ENCODE assay signal across 8 cellular contexts in the genomic region with DNA sequence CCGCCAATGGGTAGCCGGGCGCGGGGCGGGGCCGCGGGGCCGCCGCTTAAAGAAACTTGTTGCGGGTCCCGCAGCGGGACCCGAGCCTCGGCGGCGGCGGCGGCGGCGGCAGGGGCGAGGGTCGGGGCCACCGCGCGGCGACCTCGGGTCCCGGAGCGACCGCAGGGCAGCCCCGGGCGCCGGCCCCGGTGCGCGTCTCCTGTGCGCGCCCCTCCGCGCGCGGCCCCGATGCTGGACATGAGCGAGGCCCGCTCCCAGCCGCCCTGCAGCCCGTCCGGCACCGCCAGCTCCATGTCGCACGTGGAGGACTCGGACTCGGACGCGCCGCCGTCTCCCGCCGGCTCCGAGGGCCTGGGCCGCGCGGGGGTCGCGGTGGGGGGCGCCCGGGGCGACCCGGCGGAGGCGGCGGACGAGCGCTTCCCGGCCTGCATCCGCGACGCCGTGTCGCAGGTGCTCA. TPM values are rescaled to one million over a fixed set of nuclear protein-coding genes. Genes with fewer than 3 reads are reported as not detected.
DNase-seq lines count a peak whose midpoint lies in the region; ATAC-seq and TF ChIP-seq lines count a peak whose summit lies in the region.

A gene (plus strand): TSS at position 76 of the 457 bp plus-strand sequence. CDS start 153 bp downstream, at position 229.

- DNase-seq in NCI-H2227 (lab: John Stamatoyannopoulos, UW; ENCODE audit: unreplicated experiment), result peak; percentile 69
- no peak for DNase-seq in NCI-H2227 treated with DMSO at 0.1 percent for 48 hours (lab: John Stamatoyannopoulos, UW)
- no peak for DNase-seq in activated T-helper 2 cell treated with anti-CD3 and anti-CD28 coated beads, Interferon-gamma antibody, Interleukin-2, Interleukin-4, amounts not matched to agents 10 μg/mL and 5 μg/mL and 100 μg/mL, durations not matched to agents 14 hours and 24 hours and 36 hours (ENCODE audit: low spot score)
- no peak for DNase-seq in RWPE1 (ENCODE audit: low spot score)
- DNase-seq in NCI-H1048 (lab: John Stamatoyannopoulos, UW), result no peak
- no peak for DNase-seq in EL

- no peaks in the 10 kb centered on the region; the same call in 1 of the 2 replicates for H3K4me1 ChIP-seq in iPS-20b (ENCODE audit: insufficient read depth, low read length)

- no peaks in the 10 kb centered on the region for H3K4me1 Mint-ChIP-seq in activated T-helper 2 cell treated with anti-CD3 and anti-CD28 coated beads, Interferon-gamma antibody, Interleukin-2, Interleukin-4, amounts not matched to agents 10 μg/mL and 5 μg/mL and 100 μg/mL, durations not matched to agents 14 hours and 24 hours and 36 hours (ENCODE audit: low read depth)
- H3K4me1 Mint-ChIP-seq in stimulated activated memory B cell treated with anti-CD40 and anti-IgM and Interleukin-4, amounts not matched to agents 10 μg/mL and 1 μg/mL and 100 μg/mL, for 72 hours, result peaks cover 22% of the 10 kb centered on the region

- H3K27me3 Mint-ChIP-seq in activated T-helper 2 cell treated with anti-CD3 and anti-CD28 coated beads, Interferon-gamma antibody, Interleukin-2, Interleukin-4, amounts not matched to agents 10 μg/mL and 5 μg/mL and 100 μg/mL, durations not matched to agents 14 hours and 24 hours and 36 hours (ENCODE audit: low read depth), result peaks cover 22% of the 10 kb centered on the region
- H3K27me3 Mint-ChIP-seq in stimulated activated memory B cell treated with anti-CD40 and anti-IgM and Interleukin-4, amounts not matched to agents 10 μg/mL and 1 μg/mL and 100 μg/mL, for 72 hours, result peaks cover 54% of the 10 kb centered on the region

- H3K27me3 ChIP-seq in iPS-20b (ENCODE audit: insufficient read depth, low read length), result peaks cover 57% of the 10 kb centered on the region

- H3K27ac ChIP-seq in iPS-20b (ENCODE audit: low read length) (no peak within 1 kb of the TSS), RWPE1 (no peak within 1 kb of the TSS)

- H3K9me3 ChIP-seq in iPS-20b (ENCODE audit: insufficient read depth, low read depth, low read length), result no peaks in the 10 kb centered on the region

- TF ChIP-seq CTCF in RWPE1 (conservative IDR thresholded peaks at IDR 0.05; ENCODE audit: low read depth), result no peak

- no peaks in the 10 kb centered on the region for H3K9me3 Mint-ChIP-seq in activated T-helper 2 cell treated with anti-CD3 and anti-CD28 coated beads, Interferon-gamma antibody, Interleukin-2, Interleukin-4, amounts not matched to agents 10 μg/mL and 5 μg/mL and 100 μg/mL, durations not matched to agents 14 hours and 24 hours and 36 hours
- no peaks in the 10 kb centered on the region for H3K9me3 Mint-ChIP-seq in stimulated activated memory B cell treated with anti-CD40 and anti-IgM and Interleukin-4, amounts not matched to agents 10 μg/mL and 1 μg/mL and 100 μg/mL, for 72 hours

- H3K36me3 Mint-ChIP-seq in activated T-helper 2 cell treated with anti-CD3 and anti-CD28 coated beads, Interferon-gamma antibody, Interleukin-2, Interleukin-4, amounts not matched to agents 10 μg/mL and 5 μg/mL and 100 μg/mL, durations not matched to agents 14 hours and 24 hours and 36 hours (ENCODE audit: low read depth), result no peaks in the 10 kb centered on the region
- H3K36me3 Mint-ChIP-seq in stimulated activated memory B cell treated with anti-CD40 and anti-IgM and Interleukin-4, amounts not matched to agents 10 μg/mL and 1 μg/mL and 100 μg/mL, for 72 hours, result no peaks in the 10 kb centered on the region

- CTCF ChIA-PET in RWPE1 (lab: Yijun Ruan, JAX), result no interaction called here

- H3K4me3 ChIP-seq in iPS-20b (ENCODE audit: low read length), result peak within 1 kb of the TSS; percentile 57; the same call in 1 of the 2 replicates

- ATAC-seq in stimulated activated memory B cell treated with anti-CD40 and anti-IgM and Interleukin-4, amounts not matched to agents 10 μg/mL and 1 μg/mL and 100 μg/mL, for 72 hours, result no peak

- no peak within 1 kb of the TSS for H3K9ac ChIP-seq in iPS-20b (ENCODE audit: low read depth, low read length)

- H3K36me3 ChIP-seq in iPS-20b (ENCODE audit: insufficient read depth, low read depth, low read length), result no peaks in the 10 kb centered on the region

- intact Hi-C loops in activated T-helper 2 cell treated with anti-CD3 and anti-CD28 coated beads, Interferon-gamma antibody, Interleukin-2, Interleukin-4, amounts not matched to agents 10 μg/mL and 5 μg/mL and 100 μg/mL, durations not matched to agents 14 hours and 24 hours and 36 hours (cut with micrococcal nuclease), result no loop called here

- peak within 1 kb of the TSS; percentile 74 for H3K4me3 Mint-ChIP-seq in activated T-helper 2 cell treated with anti-CD3 and anti-CD28 coated beads, Interferon-gamma antibody, Interleukin-2, Interleukin-4, amounts not matched to agents 10 μg/mL and 5 μg/mL and 100 μg/mL, durations not matched to agents 14 hours and 24 hours and 36 hours (ENCODE audit: low read depth)
- H3K4me3 Mint-ChIP-seq in stimulated activated memory B cell treated with anti-CD40 and anti-IgM and Interleukin-4, amounts not matched to agents 10 μg/mL and 1 μg/mL and 100 μg/mL, for 72 hours, result peak within 1 kb of the TSS; percentile 84

- no peak within 1 kb of the TSS for H3K27ac Mint-ChIP-seq in activated T-helper 2 cell treated with anti-CD3 and anti-CD28 coated beads, Interferon-gamma antibody, Interleukin-2, Interleukin-4, amounts not matched to agents 10 μg/mL and 5 μg/mL and 100 μg/mL, durations not matched to agents 14 hours and 24 hours and 36 hours
- peak within 1 kb of the TSS; percentile 35 for H3K27ac Mint-ChIP-seq in stimulated activated memory B cell treated with anti-CD40 and anti-IgM and Interleukin-4, amounts not matched to agents 10 μg/mL and 1 μg/mL and 100 μg/mL, for 72 hours

- POLR2A ChIA-PET in RWPE1 (lab: Yijun Ruan, JAX; ENCODE audit: low non-redundant PET), result no interaction called here

RNA-seq across cellular contexts. Expression of the gene that starts here (rescaled TPM):
- total RNA-seq in activated T-helper 2 cell treated with anti-CD3 and anti-CD28 coated beads, Interferon-gamma antibody, Interleukin-2, Interleukin-4, amounts not matched to agents 10 μg/mL and 5 μg/mL and 100 μg/mL, durations not matched to agents 14 hours and 24 hours and 36 hours, result 0.78 and 1.2 TPM in 2 replicates
